In genomic region chr19:47035127-47035494, GRCh38 we compare ENCODE assay signal across 8 cellular contexts. TPM values are rescaled to one million over a fixed set of nuclear protein-coding genes. Genes with fewer than 3 reads are reported as not detected.
DNase-seq lines count a peak whose midpoint lies in the region; ATAC-seq and TF ChIP-seq lines count a peak whose summit lies in the region.

No MANE protein-coding gene starts in this region.

- POLR2A ChIA-PET in activated CD8-positive, alpha-beta T cell treated with anti-CD3 and anti-CD28 coated beads, Interleukin-2, amount 10 ng/mL, durations not matched to agents 7 days and 5 days (lab: Charles Lee): interaction anchor here (0.8 to 1.6 kb wide), 4 partner anchors 13 to 247 kb away, joined by 3 to 5 read pairs (median 4); partner anchors contain the start of gene SLC1A5

- H2AFZ ChIP-seq in KMS-11 (ENCODE audit: low read depth): peak overlapping the region; percentile 94

- H3K79me2 ChIP-seq in KMS-11 (ENCODE audit: insufficient read depth, low read depth): no peaks in the 10 kb centered on the region

- peak overlapping the region; percentile 87 for H3K4me3 Mint-ChIP-seq in activated CD8-positive, alpha-beta T cell treated with anti-CD3 and anti-CD28 coated beads, Interleukin-2, amount 10 ng/mL, durations not matched to agents 7 days and 5 days

- H3K27me3 ChIP-seq in KMS-11 (ENCODE audit: insufficient read depth, low read depth) (peaks cover 20% of the 10 kb centered on the region; the same call in 1 of the 2 replicates), iPS-20b (ENCODE audit: insufficient read depth, low read length) (peaks cover 5% of the 10 kb centered on the region; the same call in 1 of the 2 replicates)

- peaks cover 21% of the 10 kb centered on the region for H3K4me1 Mint-ChIP-seq in activated CD8-positive, alpha-beta T cell treated with anti-CD3 and anti-CD28 coated beads, Interleukin-2, amount 10 ng/mL, durations not matched to agents 7 days and 5 days (ENCODE audit: low read depth)

- no peak for ATAC-seq in activated CD8-positive, alpha-beta T cell treated with anti-CD3 and anti-CD28 coated beads, Interleukin-2, amount 10 ng/mL, durations not matched to agents 7 days and 5 days
- ATAC-seq in sciatic nerve (no peak), GM19023 (IDR thresholded peaks at IDR 0.05; ENCODE audit: unreplicated experiment) (no peak)

- H3K27ac ChIP-seq in KMS-11 (no peak overlapping the region), iPS-20b (ENCODE audit: low read length) (no peak overlapping the region)

- H3K4me1 ChIP-seq in KMS-11 (ENCODE audit: low read depth, poor library complexity, severe bottlenecking): peaks cover 13% of the 10 kb centered on the region
- H3K4me1 ChIP-seq in iPS-20b (ENCODE audit: insufficient read depth, low read length): no peaks in the 10 kb centered on the region

- H3K36me3 Mint-ChIP-seq in activated CD8-positive, alpha-beta T cell treated with anti-CD3 and anti-CD28 coated beads, Interleukin-2, amount 10 ng/mL, durations not matched to agents 7 days and 5 days (ENCODE audit: low read depth): no peaks in the 10 kb centered on the region

- no peaks in the 10 kb centered on the region for H3K9me3 ChIP-seq in iPS-20b (ENCODE audit: insufficient read depth, low read depth, low read length)

- H3K4me2 ChIP-seq in KMS-11: peak overlapping the region; percentile 89

- no peak overlapping the region for H3K27ac Mint-ChIP-seq in activated CD8-positive, alpha-beta T cell treated with anti-CD3 and anti-CD28 coated beads, Interleukin-2, amount 10 ng/mL, durations not matched to agents 7 days and 5 days

- H3K9me3 Mint-ChIP-seq in activated CD8-positive, alpha-beta T cell treated with anti-CD3 and anti-CD28 coated beads, Interleukin-2, amount 10 ng/mL, durations not matched to agents 7 days and 5 days (ENCODE audit: insufficient read depth): no peaks in the 10 kb centered on the region

- TF ChIP-seq CTCF in KMS-11 (conservative IDR thresholded peaks at IDR 0.05; ENCODE audit: low read depth, low read length): no peak

- DNase-seq in DMS 273 treated with DMSO at 0.1 percent for 48 hours (lab: John Stamatoyannopoulos, UW) (peak; percentile 26), mesenteric fat pad (ENCODE audit: low spot score) (no peak), sciatic nerve (ENCODE audit: low spot score) (no peak), inferior parietal cortex (ENCODE audit: extremely low spot score) (no peak)
- DNase-seq in activated CD8-positive, alpha-beta T cell treated with anti-CD3 and anti-CD28 coated beads, Interleukin-2, amount 10 ng/mL, durations not matched to agents 7 days and 5 days: peak; percentile 35

- peaks cover 16% of the 10 kb centered on the region for H3K27me3 Mint-ChIP-seq in activated CD8-positive, alpha-beta T cell treated with anti-CD3 and anti-CD28 coated beads, Interleukin-2, amount 10 ng/mL, durations not matched to agents 7 days and 5 days (ENCODE audit: low read depth)

- H4K20me1 ChIP-seq in KMS-11 (ENCODE audit: insufficient read depth): no peaks in the 10 kb centered on the region

- no peak overlapping the region for H3K4me3 ChIP-seq in KMS-11 (IDR thresholded peaks at IDR 0.05; ENCODE audit: insufficient read depth, low read depth, low read length)
- H3K4me3 ChIP-seq in iPS-20b (ENCODE audit: low read length): peak overlapping the region; percentile 84

- H3K36me3 ChIP-seq in KMS-11 (ENCODE audit: insufficient read depth): no peaks in the 10 kb centered on the region
- no peaks in the 10 kb centered on the region for H3K36me3 ChIP-seq in iPS-20b (ENCODE audit: insufficient read depth, low read depth, low read length)

- CTCF ChIA-PET in activated CD8-positive, alpha-beta T cell treated with anti-CD3 and anti-CD28 coated beads, Interleukin-2, amount 10 ng/mL, durations not matched to agents 7 days and 5 days (lab: Charles Lee): interaction anchor here (0.6 to 5.0 kb wide), 12 partner anchors 9 to 263 kb away, joined by 3 to 66 read pairs (median 4); partner anchors contain the start of gene ZC3H4

- intact Hi-C loops in sciatic nerve (cut with DNase I): loop anchor here (10.0 kb wide), 1 partner anchor 90 kb away; no protein-coding TSS in a partner anchor

- H3K9ac ChIP-seq in KMS-11: no peak overlapping the region; the same call in 1 of the 2 replicates
- H3K9ac ChIP-seq in iPS-20b (ENCODE audit: low read depth, low read length): peak overlapping the region; percentile 67; the same call in 1 of the 2 replicates

RNA-seq across cellular contexts. Expression of gene TMEM160, which starts 13.3 kb away (rescaled TPM):
- total RNA-seq in activated CD8-positive, alpha-beta T cell treated with anti-CD3 and anti-CD28 coated beads, Interleukin-2, amount 10 ng/mL, durations not matched to agents 7 days and 5 days: 10 to 100 TPM; 74.4 to 76.8 TPM
- total RNA-seq in mesenteric fat pad (23.7 TPM), sciatic nerve (19.3 TPM)

RNA-seq across cellular contexts. Expression of gene NPAS1, which starts 15.5 kb away (rescaled TPM):
- not detected for total RNA-seq in activated CD8-positive, alpha-beta T cell treated with anti-CD3 and anti-CD28 coated beads, Interleukin-2, amount 10 ng/mL, durations not matched to agents 7 days and 5 days
- total RNA-seq in mesenteric fat pad (not detected), sciatic nerve (0.89 TPM)

Comparison
In these comparisons a context has a peak if more than half of its experiments do, and no peak if none do; other contexts are left out.
1. DNase-seq: peak in DMS 273 treated with DMSO at 0.1 percent for 48 hours (single experiment) and activated CD8-positive, alpha-beta T cell treated with anti-CD3 and anti-CD28 coated beads, Interleukin-2, amount 10 ng/mL, durations not matched to agents 7 days and 5 days (single experiment); none in mesenteric fat pad (single experiment), sciatic nerve (single experiment) and inferior parietal cortex (single experiment).